Comparison of ENCODE assay signal across 8 cellular contexts in genomic region chr12:122437656-122438121, GRCh38. TPM values are rescaled to one million over a fixed set of nuclear protein-coding genes. Genes with fewer than 3 reads are reported as not detected.
A peak's percentile ranks its signal among the peaks of the same experiment; 100 is the strongest.
DNase-seq lines count a peak whose midpoint lies in the region; ATAC-seq and TF ChIP-seq lines count a peak whose summit lies in the region.

No MANE protein-coding gene starts in this region.

- H3K36me3 ChIP-seq in adrenal gland (replicated peaks in 1 of 2) = no peaks in the 10 kb centered on the region

- intact Hi-C loops in adrenal gland (cut with DNase I) (no loop called here), right cardiac atrium (cut with DNase I) (no loop called here)

- ATAC-seq in right cardiac atrium = peak; percentile 91 to 92
- no peak for ATAC-seq in HG02938 (IDR thresholded peaks at IDR 0.05; ENCODE audit: unreplicated experiment)

- H3K4me1 ChIP-seq in adrenal gland (replicated peaks in 1 of 2) (peaks cover 3 to 8% of the 10 kb centered on the region in 2 donors), right cardiac atrium (ENCODE audit: control insufficient read depth, insufficient read depth, low read length) (no peaks in the 10 kb centered on the region)

- peak in 1 of 2 donors; percentile 83 for TF ChIP-seq POLR2A in adrenal gland (IDR thresholded peaks at IDR 0.05)

- H3K4me3 ChIP-seq in adrenal gland (peak overlapping the region in 1 of 4 donors; percentile 29), right cardiac atrium (ENCODE audit: low read length) (no peak overlapping the region)

- H3K9me3 ChIP-seq in adrenal gland (replicated peaks in 1 of 3) = no peaks in the 10 kb centered on the region
- no peaks in the 10 kb centered on the region for H3K9me3 ChIP-seq in right cardiac atrium (ENCODE audit: control insufficient read depth, low read length)

- H3K27me3 ChIP-seq in adrenal gland (no peaks in the 10 kb centered on the region), right cardiac atrium (ENCODE audit: control insufficient read depth, insufficient read depth) (no peaks in the 10 kb centered on the region)

- DNase-seq in HT1080 (ENCODE audit: low read depth) (peak; percentile 71), adrenal gland (peak; percentile 78 to 90 (median 89)), right cardiac atrium (peak; percentile 77 to 85 (median 82)), superior temporal gyrus (ENCODE audit: extremely low spot score) (peak; percentile 75), kidney glomerular epithelial cell (lab: John Stamatoyannopoulos, UW) (no peak), NCI-H1436 (lab: John Stamatoyannopoulos, UW) (no peak)
- no peak for DNase-seq in stimulated activated CD4-positive, alpha-beta T cell treated with anti-CD3 and anti-CD28 coated beads, Interleukin-4, amount 100 ng/mL, for 4 hours

- peak overlapping the region in 4 of 5 donors; percentile 51 to 86 (median 66) for H3K27ac ChIP-seq in adrenal gland
- H3K27ac ChIP-seq in right cardiac atrium (ENCODE audit: low read length) = no peak overlapping the region

- WGBS in adrenal gland, 4 donors = 32 to 48% (median 36%) methylated on average over 8 of the region's 8 CpGs
- 54% methylated on average over 8 of the region's 8 CpGs for WGBS in right cardiac atrium

- no peak for TF ChIP-seq CTCF in adrenal gland (IDR thresholded peaks at IDR 0.05)

RNA-seq across cellular contexts. Expression of gene CLIP1, which starts 15.2 kb away (rescaled TPM):
- 24.1 and 26.6 TPM in 2 replicates for total RNA-seq in HT1080 (2014; rRNA removed; shearing (Covaris generic))
- polyA plus RNA-seq in HT1080 (2015; cell fraction: cytosol; rRNA removed) = 22.7 and 28.3 TPM in 2 replicates
- 43.7 and 48.1 TPM in 2 replicates for polyA plus RNA-seq in HT1080 (2015; cell fraction: nucleus; rRNA removed)
- total RNA-seq in adrenal gland = 100 to 1,000 TPM in 3 of 8 donors, 10 to 100 TPM in 5; 50.8 to 134 (median 95.8) TPM
- polyA plus RNA-seq in adrenal gland = 100 to 1,000 TPM in 1 of 3 donors, 10 to 100 TPM in 2; 22.8 to 112 (median 41.0) TPM
- total RNA-seq in right cardiac atrium = 100 to 1,000 TPM; 112 to 131 (median 121) TPM
- polyA plus RNA-seq in right cardiac atrium = 43.7 TPM

Comparison
In these comparisons a context has a peak if more than half of its experiments do, and no peak if none do; other contexts are left out.
1. DNase-seq: peak in HT1080 (single experiment), adrenal gland (7 of 7), right cardiac atrium (3 of 3) and superior temporal gyrus (single experiment); none in kidney glomerular epithelial cell (single experiment), NCI-H1436 (single experiment) and stimulated activated CD4-positive, alpha-beta T cell treated with anti-CD3 and anti-CD28 coated beads, Interleukin-4, amount 100 ng/mL, for 4 hours (0 of 2).